In the genomic region with DNA sequence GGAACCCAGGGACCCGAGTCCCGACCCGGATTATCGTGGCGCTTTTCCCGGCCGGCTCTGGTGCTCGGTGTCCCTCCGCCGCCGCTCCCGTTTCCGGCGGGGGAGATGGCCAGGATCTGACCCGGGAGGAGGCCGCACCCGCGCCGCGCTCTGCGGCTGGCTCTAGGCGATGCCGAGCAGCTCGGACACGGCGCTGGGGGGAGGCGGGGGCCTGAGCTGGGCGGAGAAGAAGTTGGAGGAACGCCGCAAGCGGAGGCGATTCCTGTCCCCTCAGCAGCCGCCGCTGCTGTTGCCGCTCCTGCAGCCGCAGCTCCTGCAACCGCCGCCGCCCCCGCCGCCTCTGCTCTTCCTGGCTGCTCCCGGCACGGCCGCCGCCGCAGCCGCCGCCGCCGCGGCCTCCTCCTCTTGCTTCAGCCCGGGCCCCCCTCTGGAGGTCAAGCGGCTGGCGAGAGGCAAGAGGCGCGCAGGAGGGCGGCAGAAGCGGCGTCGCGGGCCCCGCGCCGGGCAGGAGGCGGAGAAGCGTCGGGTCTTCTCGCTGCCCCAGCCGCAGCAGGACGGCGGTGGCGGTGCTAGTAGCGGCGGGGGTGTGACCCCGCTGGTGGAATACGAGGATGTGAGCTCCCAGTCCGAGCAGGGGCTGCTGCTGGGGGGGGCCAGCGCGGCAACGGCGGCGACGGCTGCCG, we compare ENCODE assay signal across 8 cellular contexts. TPM values are rescaled to one million over a fixed set of nuclear protein-coding genes. Genes with fewer than 3 reads are reported as not detected.
DNase-seq lines count a peak whose midpoint lies in the region; ATAC-seq and TF ChIP-seq lines count a peak whose summit lies in the region.

No MANE protein-coding gene starts in this region.

- H3K9me3 Mint-ChIP-seq in CD8-positive, alpha-beta T cell: no peaks in the 10 kb centered on the region

- H3K9me3 ChIP-seq in CD8-positive, alpha-beta T cell (ENCODE audit: low read length): no peaks in the 10 kb centered on the region
- H3K9me3 ChIP-seq in iPS DF 6.9 (ENCODE audit: control insufficient read depth, insufficient read depth, low read length): no peaks in the 10 kb centered on the region
- H3K9me3 ChIP-seq in gastrocnemius medialis: no peaks in the 10 kb centered on the region

- peaks cover 23% of the 10 kb centered on the region for H3K36me3 Mint-ChIP-seq in CD8-positive, alpha-beta T cell

- no peaks in the 10 kb centered on the region for H3K27me3 Mint-ChIP-seq in CD8-positive, alpha-beta T cell (ENCODE audit: low read depth)

- no peak for ATAC-seq in CD8-positive, alpha-beta T cell
- peak; percentile 13 to 14 for ATAC-seq in gastrocnemius medialis

- in situ Hi-C loops in gastrocnemius medialis (cut with MboI; ENCODE audit: low sequenced_read_pairs in 4 of 4): loop anchor here in 2 of 4 donors (10.0 kb wide), 1 partner anchor 104 kb away; no protein-coding TSS in a partner anchor

- peaks cover 40% of the 10 kb centered on the region for H3K4me1 ChIP-seq in CD8-positive, alpha-beta T cell (ENCODE audit: insufficient read depth, low read length)
- H3K4me1 ChIP-seq in iPS DF 6.9 (ENCODE audit: control insufficient read depth, insufficient read depth, low read length) (no peaks in the 10 kb centered on the region), gastrocnemius medialis (peaks cover 41 to 43% of the 10 kb centered on the region in 2 donors)

- CTCF ChIA-PET in CD8-positive, alpha-beta T cell (lab: Charles Lee): interaction anchor here (1.2 to 3.0 kb wide), 4 partner anchors 9 to 102 kb away, joined by 3 to 27 read pairs (median 6); no protein-coding TSS in a partner anchor

- TF ChIP-seq POLR2A in gastrocnemius medialis (IDR thresholded peaks at IDR 0.05): no peak

- H3K4me3 Mint-ChIP-seq in CD8-positive, alpha-beta T cell: peak overlapping the region; percentile 97

- DNase-seq in CD8-positive, alpha-beta T cell: peak; percentile 4 to 71 (median 42)
- DNase-seq in HFF-Myc (ENCODE audit: extremely low read depth, low read depth) (no peak), T-helper 2 cell (peak; percentile 12 to 59 (median 34)), astrocyte of the hippocampus (ENCODE audit: low read depth, low spot score) (peak; percentile 71), iPS DF 6.9 (ENCODE audit: low read depth, low spot score) (no peak), gastrocnemius medialis (peak; percentile 16 to 41), middle frontal gyrus (ENCODE audit: extremely low spot score, low spot score) (no peak), NCI-H187 (lab: John Stamatoyannopoulos, UW) (no peak)

- peak overlapping the region; percentile 99 for H3K27ac Mint-ChIP-seq in CD8-positive, alpha-beta T cell

- POLR2A ChIA-PET in CD8-positive, alpha-beta T cell (lab: Charles Lee): interaction anchor here (0.6 to 3.4 kb wide), 16 partner anchors 12 to 361 kb away, joined by 3 to 14 read pairs (median 4); partner anchors contain the start of genes MPLKIP and SUGCT

- peak overlapping the region; percentile 88 for H3K27ac ChIP-seq in CD8-positive, alpha-beta T cell (ENCODE audit: low read depth, low read length)
- H3K27ac ChIP-seq in iPS DF 6.9 (ENCODE audit: low read length) (no peak overlapping the region), gastrocnemius medialis (peak overlapping the region; percentile 89 to 99 (median 94))

- H3K4me3 ChIP-seq in CD8-positive, alpha-beta T cell (ENCODE audit: low read depth, low read length): peak overlapping the region; percentile 93
- peak overlapping the region; percentile 88 for H3K4me3 ChIP-seq in HFF-Myc (replicated peaks; ENCODE audit: low read depth, low read length)
- H3K4me3 ChIP-seq in iPS DF 6.9 (ENCODE audit: low read length): peak overlapping the region; percentile 92
- H3K4me3 ChIP-seq in gastrocnemius medialis: peak overlapping the region; percentile 76 to 98 (median 87)

- H3K27me3 ChIP-seq in CD8-positive, alpha-beta T cell (ENCODE audit: insufficient read depth, low read length): no peaks in the 10 kb centered on the region
- no peaks in the 10 kb centered on the region for H3K27me3 ChIP-seq in iPS DF 6.9 (ENCODE audit: control insufficient read depth, insufficient read depth, low read length)
- H3K27me3 ChIP-seq in gastrocnemius medialis: no peaks in the 10 kb centered on the region

- TF ChIP-seq CTCF in CD8-positive, alpha-beta T cell (IDR thresholded peaks at IDR 0.05): no peak
- TF ChIP-seq CTCF in HFF-Myc (IDR thresholded peaks at IDR 0.05; ENCODE audit: low read depth, low read length, missing control alignments): no peak
- no peak for TF ChIP-seq CTCF in gastrocnemius medialis (IDR thresholded peaks at IDR 0.05 in 4 of 5, conservative IDR thresholded peaks at IDR 0.05 in 1 of 5)

- peaks cover 55% of the 10 kb centered on the region for H3K4me1 Mint-ChIP-seq in CD8-positive, alpha-beta T cell (ENCODE audit: low read depth)

- no peaks in the 10 kb centered on the region for H3K36me3 ChIP-seq in CD8-positive, alpha-beta T cell (ENCODE audit: insufficient read depth, low read length)
- H3K36me3 ChIP-seq in iPS DF 6.9 (ENCODE audit: control insufficient read depth, insufficient read depth, low read length): no peaks in the 10 kb centered on the region
- H3K36me3 ChIP-seq in gastrocnemius medialis: no peaks in the 10 kb centered on the region

- intact Hi-C loops in CD8-positive, alpha-beta T cell (cut with DNase I, micrococcal nuclease): loop anchor here (1.0 to 5.0 kb wide), 6 partner anchors 38 to 383 kb away; partner anchors contain the start of gene YAE1 (in 1 of the 2)
- intact Hi-C loops in gastrocnemius medialis (cut with DNase I; ENCODE audit: low total_unique reads): loop anchor here (10.0 kb wide), 1 partner anchor 216 kb away; no protein-coding TSS in a partner anchor

- no CpG with 5 or more reads among the region's 84 CpGs for WGBS in iPS DF 6.9 (ENCODE audit: insufficient coverage, insufficient read length)

RNA-seq across cellular contexts. Expression of gene CDK13, which starts 0.6 kb away (rescaled TPM):
- total RNA-seq in CD8-positive, alpha-beta T cell: 100 to 1,000 TPM; 130 to 132 TPM
- total RNA-seq in gastrocnemius medialis: 10 to 100 TPM; 25.0 to 50.8 (median 29.4) TPM

Comparison
In these comparisons a context has a peak if more than half of its experiments do, and no peak if none do; other contexts are left out.
1. DNase-seq: peak in CD8-positive, alpha-beta T cell (7 of 7), T-helper 2 cell (5 of 5), astrocyte of the hippocampus (single experiment) and gastrocnemius medialis (2 of 2); none in HFF-Myc (single experiment), iPS DF 6.9 (single experiment), middle frontal gyrus (single experiment) and NCI-H187 (0 of 2).
2. Peak in every context shown above with its lines, with median percentiles within 50 percentile points of each other: H3K4me3 ChIP-seq.